27 cellular contexts compared by ENCODE assay signal in genomic region chr1:17452686-17453085, GRCh38.
"Had no signal": no experiment of that assay in that cellular context is flagged by ENCODE, and none has a peak within 500 bp of the region (broad histone marks: within the 10 kb centered on the region; RNA-seq: fewer than 3 reads in every experiment).

No MANE protein-coding gene starts in this region.

- H3K27me3 ChIP-seq: left lung, pancreas, sigmoid colon, stomach, testis, thyroid gland, transverse colon, upper lobe of left lung, vagina had no signal

- H3K27ac ChIP-seq: left lung, lower lobe of right lung, pancreas, prostate gland, sigmoid colon, spleen, stomach, testis, thyroid gland, transverse colon, upper lobe of left lung, vagina had no signal

- H3K4me1 ChIP-seq: left lung, lower lobe of right lung, pancreas, prostate gland, sigmoid colon, spleen, stomach, testis, thyroid gland, transverse colon, upper lobe of left lung, vagina had no signal

- H3K9me3 ChIP-seq: left lung, lower lobe of right lung, pancreas, prostate gland, sigmoid colon, spleen, stomach, testis, thyroid gland, transverse colon, upper lobe of left lung, vagina had no signal

- ATAC-seq: left colon; left lung; lower lobe of right lung; naive thymus-derived CD8-positive, alpha-beta T cell; pancreas; right cardiac atrium; stimulated activated memory B cell treated with anti-CD40 and anti-IgM and Interleukin-4, amounts not matched to agents 10 μg/mL and 1 μg/mL and 100 μg/mL, for 72 hours; stimulated activated naive CD8-positive, alpha-beta T cell treated with anti-CD3 and anti-CD28 coated beads, Interleukin-15, Interleukin-2, amounts not matched to agents 100 U/mL and 50 U/mL, for 24 hours had no signal

- DNase-seq: kidney glomerular epithelial cell; left colon; lower lobe of right lung; mammary epithelial cell; mesenchymal stem cell; naive thymus-derived CD8-positive, alpha-beta T cell; nucleus accumbens; pancreas; posterior cingulate gyrus; retina; right cardiac atrium; sigmoid colon; small intestine; spleen; stimulated activated CD4-positive, alpha-beta T cell treated with anti-CD3 and anti-CD28 coated beads, Interleukin-4, amount 100 ng/mL, for 4 hours; stimulated activated CD8-positive, alpha-beta memory T cell treated with anti-CD3 and anti-CD28 coated beads, Interleukin-4, amount 100 ng/mL, for 48 hours; stimulated activated naive CD8-positive, alpha-beta T cell treated with anti-CD3 and anti-CD28 coated beads, Interleukin-15, Interleukin-2, amounts not matched to agents 100 U/mL and 50 U/mL, for 24 hours; stomach; testis; thyroid gland; transverse colon; upper lobe of left lung had no signal

- H3K36me3 ChIP-seq: left lung, lower lobe of right lung, pancreas, prostate gland, sigmoid colon, spleen, stomach, thyroid gland, transverse colon, upper lobe of left lung, vagina had no signal

- FAIRE-seq: keratinocyte, pancreas, small intestine had no signal

- H3K4me3 ChIP-seq: left lung, lower lobe of right lung, pancreas, prostate gland, sigmoid colon, spleen, stomach, testis, thyroid gland, transverse colon, upper lobe of left lung, vagina had no signal
